ENCODE assay signal across 9 cellular contexts in genomic region chr6:26439552-26440125, GRCh38. TPM values are rescaled to one million over a fixed set of nuclear protein-coding genes. Genes with fewer than 3 reads are reported as not detected.
DNase-seq lines count a peak whose midpoint lies in the region; ATAC-seq and FAIRE-seq lines count a peak whose summit lies in the region.
"Had no signal": no experiment of that assay in that cellular context is flagged by ENCODE, and none has a peak within 500 bp of the region (broad histone marks: within the 10 kb centered on the region; RNA-seq: fewer than 3 reads in every experiment).

No MANE protein-coding gene starts in this region.

- DNase-seq in activated CD4-positive, alpha-beta T cell treated with anti-CD3 and anti-CD28 coated beads for 36 hours, result no peak
- no peak for DNase-seq in activated CD4-positive, alpha-beta T cell treated with anti-CD3 and anti-CD28 coated beads, Interleukin-2, amount 50 U/mL, for 1 hour
- DNase-seq in activated CD8-positive, alpha-beta T cell treated with anti-CD3 and anti-CD28 coated beads, Interleukin-2, amount 10 ng/mL, durations not matched to agents 7 days and 5 days, result no peak
- DNase-seq in inferior parietal cortex (ENCODE audit: extremely low spot score), result peak; percentile 32
- DNase-seq in RCC 7860 (ENCODE audit: low spot score), result no peak
- DNase-seq in NCI-H1436 treated with DMSO at 0.1 percent for 48 hours (lab: John Stamatoyannopoulos, UW), result no peak
- DNase-seq in NCI-H82 (lab: John Stamatoyannopoulos, UW), result no peak
- DNase-seq: NCI-H187 treated with DMSO at 0.1 percent for 48 hours had no signal

- intact Hi-C loops in activated CD4-positive, alpha-beta T cell treated with anti-CD3 and anti-CD28 coated beads for 36 hours (cut with DNase I, micrococcal nuclease), result loop anchor here (1.0 to 10.0 kb wide), 8 partner anchors 18 to 265 kb away; partner anchors contain the start of genes BTN2A1 (in 1 of the 2), BTN2A2 (in 1 of the 2), BTN3A1 (in 1 of the 2) and BTN3A2 (in 1 of the 2)

- peaks cover 7% of the 10 kb centered on the region for H3K36me3 Mint-ChIP-seq in activated CD4-positive, alpha-beta T cell treated with anti-CD3 and anti-CD28 coated beads for 36 hours (ENCODE audit: low read depth)
- peaks cover 30% of the 10 kb centered on the region for H3K36me3 Mint-ChIP-seq in activated CD8-positive, alpha-beta T cell treated with anti-CD3 and anti-CD28 coated beads, Interleukin-2, amount 10 ng/mL, durations not matched to agents 7 days and 5 days (ENCODE audit: low read depth)

- no peak for ATAC-seq in activated CD4-positive, alpha-beta T cell treated with anti-CD3 and anti-CD28 coated beads for 36 hours
- ATAC-seq in activated CD8-positive, alpha-beta T cell treated with anti-CD3 and anti-CD28 coated beads, Interleukin-2, amount 10 ng/mL, durations not matched to agents 7 days and 5 days, result no peak

- FAIRE-seq in RCC 7860 (lab: Jason Lieb, UNC), result no peak

- no peaks in the 10 kb centered on the region for H3K27me3 Mint-ChIP-seq in activated CD4-positive, alpha-beta T cell treated with anti-CD3 and anti-CD28 coated beads for 36 hours
- H3K27me3 Mint-ChIP-seq in activated CD8-positive, alpha-beta T cell treated with anti-CD3 and anti-CD28 coated beads, Interleukin-2, amount 10 ng/mL, durations not matched to agents 7 days and 5 days (ENCODE audit: low read depth), result no peaks in the 10 kb centered on the region

- CTCF ChIA-PET in activated CD4-positive, alpha-beta T cell treated with anti-CD3 and anti-CD28 coated beads for 36 hours (lab: Charles Lee), result interaction anchor here (0.6 kb wide), 1 partner anchor 1537 kb away, joined by 3 read pairs; no protein-coding TSS in a partner anchor
- CTCF ChIA-PET in activated CD8-positive, alpha-beta T cell treated with anti-CD3 and anti-CD28 coated beads, Interleukin-2, amount 10 ng/mL, durations not matched to agents 7 days and 5 days (lab: Charles Lee), result interaction anchor here (2.1 kb wide), 1 partner anchor 98 kb away, joined by 7 read pairs; no protein-coding TSS in a partner anchor

- peaks cover 40% of the 10 kb centered on the region for H3K4me1 Mint-ChIP-seq in activated CD4-positive, alpha-beta T cell treated with anti-CD3 and anti-CD28 coated beads for 36 hours
- H3K4me1 Mint-ChIP-seq in activated CD8-positive, alpha-beta T cell treated with anti-CD3 and anti-CD28 coated beads, Interleukin-2, amount 10 ng/mL, durations not matched to agents 7 days and 5 days (ENCODE audit: low read depth), result peaks cover 34% of the 10 kb centered on the region

- peaks cover under 1% of the 10 kb centered on the region for H3K9me3 Mint-ChIP-seq in activated CD4-positive, alpha-beta T cell treated with anti-CD3 and anti-CD28 coated beads for 36 hours (ENCODE audit: low read depth)
- H3K9me3 Mint-ChIP-seq in activated CD8-positive, alpha-beta T cell treated with anti-CD3 and anti-CD28 coated beads, Interleukin-2, amount 10 ng/mL, durations not matched to agents 7 days and 5 days (ENCODE audit: insufficient read depth), result peaks cover under 1% of the 10 kb centered on the region

- H3K4me3 Mint-ChIP-seq in activated CD4-positive, alpha-beta T cell treated with anti-CD3 and anti-CD28 coated beads for 36 hours, result peak overlapping the region; percentile 96
- peak overlapping the region; percentile 86 for H3K4me3 Mint-ChIP-seq in activated CD8-positive, alpha-beta T cell treated with anti-CD3 and anti-CD28 coated beads, Interleukin-2, amount 10 ng/mL, durations not matched to agents 7 days and 5 days

- POLR2A ChIA-PET in activated CD4-positive, alpha-beta T cell treated with anti-CD3 and anti-CD28 coated beads for 36 hours (lab: Charles Lee), result interaction anchor here (0.6 kb wide), 1 partner anchor 316 kb away, joined by 14 read pairs; a partner anchor contains a TSS
- POLR2A ChIA-PET in activated CD8-positive, alpha-beta T cell treated with anti-CD3 and anti-CD28 coated beads, Interleukin-2, amount 10 ng/mL, durations not matched to agents 7 days and 5 days (lab: Charles Lee), result no interaction called here

- H3K27ac Mint-ChIP-seq in activated CD4-positive, alpha-beta T cell treated with anti-CD3 and anti-CD28 coated beads for 36 hours, result peak overlapping the region; percentile 98
- H3K27ac Mint-ChIP-seq in activated CD8-positive, alpha-beta T cell treated with anti-CD3 and anti-CD28 coated beads, Interleukin-2, amount 10 ng/mL, durations not matched to agents 7 days and 5 days, result peak overlapping the region; percentile 93

- peak overlapping the region; percentile 17 for H3K27ac ChIP-seq in temporal lobe (ENCODE audit: low read depth, low read length)

RNA-seq across cellular contexts. Expression of gene BTN3A3, which starts 0.7 kb away (rescaled TPM):
- 10 to 100 TPM; 33.3 to 34.1 TPM for total RNA-seq in activated CD4-positive, alpha-beta T cell treated with anti-CD3 and anti-CD28 coated beads for 36 hours
- total RNA-seq in activated CD8-positive, alpha-beta T cell treated with anti-CD3 and anti-CD28 coated beads, Interleukin-2, amount 10 ng/mL, durations not matched to agents 7 days and 5 days, result 10 to 100 TPM; 43.8 to 47.0 TPM
- total RNA-seq in temporal lobe, result 0.74 TPM

RNA-seq across cellular contexts. Expression of gene BTN2A1, which starts 18.1 kb away (rescaled TPM):
- total RNA-seq in activated CD4-positive, alpha-beta T cell treated with anti-CD3 and anti-CD28 coated beads for 36 hours, result 10 to 100 TPM; 17.3 to 17.5 TPM
- total RNA-seq in activated CD8-positive, alpha-beta T cell treated with anti-CD3 and anti-CD28 coated beads, Interleukin-2, amount 10 ng/mL, durations not matched to agents 7 days and 5 days, result 10 to 100 TPM; 22.4 to 23.6 TPM
- total RNA-seq in temporal lobe, result 11.1 TPM

RNA-seq across cellular contexts. Expression of gene BTN3A1, which starts 37.6 kb away (rescaled TPM):
- total RNA-seq in activated CD4-positive, alpha-beta T cell treated with anti-CD3 and anti-CD28 coated beads for 36 hours, result 10 to 100 TPM; 31.4 to 33.2 TPM
- total RNA-seq in activated CD8-positive, alpha-beta T cell treated with anti-CD3 and anti-CD28 coated beads, Interleukin-2, amount 10 ng/mL, durations not matched to agents 7 days and 5 days, result 10 to 100 TPM; 45.6 to 47.9 TPM
- total RNA-seq in temporal lobe, result 22.9 TPM

RNA-seq across cellular contexts. Expression of gene BTN2A2, which starts 56.7 kb away (rescaled TPM):
- total RNA-seq in activated CD4-positive, alpha-beta T cell treated with anti-CD3 and anti-CD28 coated beads for 36 hours, result 10 to 100 TPM; 13.6 to 14.7 TPM
- 10 to 100 TPM; 10.3 to 11.4 TPM for total RNA-seq in activated CD8-positive, alpha-beta T cell treated with anti-CD3 and anti-CD28 coated beads, Interleukin-2, amount 10 ng/mL, durations not matched to agents 7 days and 5 days
- 2.2 TPM for total RNA-seq in temporal lobe

Comparison
In these comparisons a context has a peak if more than half of its experiments do, and no peak if none do; other contexts are left out.
1. RNA of gene BTN3A3, which starts 0.7 kb away (total RNA-seq): 43.8 to 47.0 TPM in activated CD8-positive, alpha-beta T cell treated with anti-CD3 and anti-CD28 coated beads, Interleukin-2, amount 10 ng/mL, durations not matched to agents 7 days and 5 days and 33.3 to 34.1 TPM in activated CD4-positive, alpha-beta T cell treated with anti-CD3 and anti-CD28 coated beads for 36 hours; 0.74 TPM in temporal lobe (single experiment); every median in the first group is over 10 times any median in the second.